In genomic region chr19:42059196-42059595, GRCh38 we compare ENCODE assay signal across 33 cellular contexts. TPM values are rescaled to one million over a fixed set of nuclear protein-coding genes. Genes with fewer than 3 reads are reported as not detected.
DNase-seq lines count a peak whose midpoint lies in the region; FAIRE-seq and TF ChIP-seq lines count a peak whose summit lies in the region.
"Had no signal": no experiment of that assay in that cellular context is flagged by ENCODE, and none has a peak within 500 bp of the region (broad histone marks: within the 10 kb centered on the region; RNA-seq: fewer than 3 reads in every experiment).

No MANE protein-coding gene starts in this region.

- TF ChIP-seq CTCF in kidney (IDR thresholded peaks at IDR 0.05; ENCODE audit: borderline replicate concordance, extremely low read depth, insufficient read depth) (no peak), osteoblast (IDR thresholded peaks at IDR 0.05; ENCODE audit: extremely low read depth, low read depth, low read length) (no peak), MCF 10A (IDR thresholded peaks at IDR 0.05; ENCODE audit: unreplicated experiment) (no peak)

- no peak overlapping the region for H3K4me3 Mint-ChIP-seq in MCF 10A (ENCODE audit: unreplicated experiment)
- H3K4me3 Mint-ChIP-seq: B cell; CD14-positive monocyte; CD4-positive, alpha-beta memory T cell; CD4-positive, alpha-beta T cell; CD4-positive, CD25-positive, alpha-beta regulatory T cell; CD8-positive, alpha-beta memory T cell; CD8-positive, alpha-beta T cell had no signal

- H3K36me3 Mint-ChIP-seq in MCF 10A (ENCODE audit: insufficient read depth, unreplicated experiment), result no peaks in the 10 kb centered on the region
- H3K36me3 Mint-ChIP-seq: CD4-positive, alpha-beta memory T cell; CD4-positive, CD25-positive, alpha-beta regulatory T cell; CD8-positive, alpha-beta memory T cell; CD8-positive, alpha-beta T cell had no signal

- H3K27me3 Mint-ChIP-seq in MCF 10A (ENCODE audit: insufficient read depth, unreplicated experiment), result no peaks in the 10 kb centered on the region
- H3K27me3 Mint-ChIP-seq: CD4-positive, CD25-positive, alpha-beta regulatory T cell had no signal

- intact Hi-C loops in kidney (cut with DNase I) (no loop called here), MCF 10A (cut with micrococcal nuclease) (no loop called here)

- H3K27ac ChIP-seq in kidney (ENCODE audit: low read depth in 2 of 2, low read length in 2 of 2) (no peak overlapping the region), osteoblast (ENCODE audit: low read depth, low read length) (no peak overlapping the region)
- H3K27ac ChIP-seq: 22Rv1; A549; BLaER1; BLaER1 treated with 17β-estradiol and CSF1 and Interleukin-3, amounts not matched to agents 10 nM and 100 nM; C4-2B had no signal

- peaks cover under 1% of the 10 kb centered on the region for H3K4me1 Mint-ChIP-seq in MCF 10A (ENCODE audit: insufficient read depth, unreplicated experiment)
- H3K4me1 Mint-ChIP-seq: B cell; CD4-positive, alpha-beta memory T cell; CD8-positive, alpha-beta memory T cell had no signal

- no peak for FAIRE-seq in kidney (lab: Jason Lieb, UNC)
- FAIRE-seq: A204.1, A549, D721Med had no signal

- no peak overlapping the region for H3K9ac ChIP-seq in kidney (ENCODE audit: low read length in 2 of 2)
- H3K9ac ChIP-seq: BLaER1; BLaER1 treated with 17β-estradiol and CSF1 and Interleukin-3, amounts not matched to agents 10 nM and 100 nM had no signal

- H3K4me1 ChIP-seq in kidney (ENCODE audit: control insufficient read depth in 1 of 2, insufficient read depth in 1 of 2, low read depth in 1 of 2, low read length in 2 of 2) (no peaks in the 10 kb centered on the region), osteoblast (ENCODE audit: insufficient read depth, low read length) (no peaks in the 10 kb centered on the region)
- H3K4me1 ChIP-seq: A549, Caco-2 had no signal

- H3K9me3 Mint-ChIP-seq in MCF 10A (ENCODE audit: unreplicated experiment), result no peaks in the 10 kb centered on the region
- H3K9me3 Mint-ChIP-seq: CD14-positive monocyte; CD4-positive, alpha-beta memory T cell; CD4-positive, alpha-beta T cell; CD8-positive, alpha-beta memory T cell; CD8-positive, alpha-beta T cell had no signal

- H3K4me2 ChIP-seq in osteoblast (ENCODE audit: insufficient read depth, low read length), result no peak overlapping the region
- H3K4me2 ChIP-seq: A549; BLaER1; BLaER1 treated with 17β-estradiol and CSF1 and Interleukin-3, amounts not matched to agents 10 nM and 100 nM had no signal

- H3K36me3 ChIP-seq in kidney (ENCODE audit: control insufficient read depth in 1 of 2, insufficient read depth in 2 of 2, low read length in 2 of 2), result no peaks in the 10 kb centered on the region
- H3K36me3 ChIP-seq in osteoblast (ENCODE audit: insufficient read depth, low read length), result no peaks in the 10 kb centered on the region
- H3K36me3 ChIP-seq: BE2C had no signal

- H3K27me3 ChIP-seq in osteoblast (ENCODE audit: insufficient read depth, low read length), result peaks cover 13% of the 10 kb centered on the region
- H3K27me3 ChIP-seq: BE2C; BLaER1; BLaER1 treated with 17β-estradiol and CSF1 and Interleukin-3, amounts not matched to agents 10 nM and 100 nM had no signal

- no peaks in the 10 kb centered on the region for H3K79me2 ChIP-seq in osteoblast (ENCODE audit: insufficient read depth, low read length)

- no peak overlapping the region for H3K4me3 ChIP-seq in kidney (ENCODE audit: low read length in 2 of 2)
- no peak overlapping the region for H3K4me3 ChIP-seq in osteoblast (ENCODE audit: insufficient read depth, low read length)
- H3K4me3 ChIP-seq: A549; BLaER1; BLaER1 treated with 17β-estradiol and CSF1 and Interleukin-3, amounts not matched to agents 10 nM and 100 nM had no signal

- H4K20me1 ChIP-seq in osteoblast (ENCODE audit: insufficient read depth, low read length), result no peaks in the 10 kb centered on the region

- DNase-seq in kidney (peak; percentile 52), osteoblast (ENCODE audit: insufficient read length, low spot score, missing footprints) (peak; percentile 64), NCI-H2107 (lab: John Stamatoyannopoulos, UW) (no peak), MCF 10A (ENCODE audit: unreplicated experiment) (no peak)
- DNase-seq: 8988T; ACHN; AML-193; BE2C; C1 segment of cervical spinal cord; Caco-2; Calu3; CD4-positive, alpha-beta memory T cell; CD4-positive, alpha-beta T cell; CD4-positive, CD25-positive, alpha-beta regulatory T cell; CD8-positive, alpha-beta memory T cell; CD8-positive, alpha-beta T cell; COR-L47; DMS 273 treated with DMSO at 0.1 percent for 48 hours; DMS153; DMS53; DMS79; DMS79 treated with DMSO at 0.1 percent for 48 hours; DND-41; EL had no signal

- no peaks in the 10 kb centered on the region for H3K9me3 ChIP-seq in kidney (ENCODE audit: control insufficient read depth in 1 of 2, low read length in 2 of 2)
- H3K9me3 ChIP-seq in osteoblast (ENCODE audit: low read depth, low read length), result no peaks in the 10 kb centered on the region
- H3K9me3 ChIP-seq: A549; BE2C; BLaER1; BLaER1 treated with 17β-estradiol and CSF1 and Interleukin-3, amounts not matched to agents 10 nM and 100 nM; Caco-2 had no signal

- H3K27ac Mint-ChIP-seq in MCF 10A (ENCODE audit: low read depth, unreplicated experiment), result no peak overlapping the region
- H3K27ac Mint-ChIP-seq: B cell; CD14-positive monocyte; CD4-positive, alpha-beta memory T cell; CD4-positive, alpha-beta T cell; CD8-positive, alpha-beta T cell had no signal

- BruUV-seq in MCF 10A (replicated peaks; lab: Mats Ljungman, UMichigan), result no TSS peak

- POLR2A ChIA-PET in MCF 10A (lab: Yijun Ruan, JAX), result no interaction called here

- H2AFZ ChIP-seq in osteoblast (ENCODE audit: low read length), result no peak overlapping the region

- CTCF ChIA-PET in MCF 10A (lab: Yijun Ruan, JAX), result interaction anchor here (1.5 kb wide), 1 partner anchor 49 kb away, joined by 3 read pairs; no protein-coding TSS in a partner anchor

RNA-seq across cellular contexts. Expression of gene GRIK5, which starts 10.8 kb away (rescaled TPM):
- 16.2 TPM for total RNA-seq in kidney
- polyA plus RNA-seq in kidney (ENCODE audit: insufficient read depth, low read depth, low replicate concordance), result 8.9 TPM
- under 0.01 TPM in 2 replicates for total RNA-seq in osteoblast
- total RNA-seq in MCF 10A (2022), result 1.6 and 1.8 TPM in 2 replicates
- polyA plus RNA-seq: CD4-positive, alpha-beta memory T cell; CD8-positive, alpha-beta memory T cell had no signal

RNA-seq across cellular contexts. Expression of gene ZNF574, which starts 16.8 kb away (rescaled TPM):
- 12.7 TPM for total RNA-seq in kidney
- polyA plus RNA-seq in kidney (ENCODE audit: insufficient read depth, low read depth, low replicate concordance), result 7.2 TPM
- 13.6 and 13.8 TPM in 2 replicates for total RNA-seq in osteoblast
- total RNA-seq in MCF 10A (2022), result 12.2 and 13.5 TPM in 2 replicates

Comparison
In these comparisons a context has a peak if more than half of its experiments do, and no peak if none do; other contexts are left out.
1. DNase-seq: peak in kidney (single experiment) and osteoblast (single experiment); none in NCI-H2107 (single experiment) and MCF 10A (single experiment).